In the genomic region with DNA sequence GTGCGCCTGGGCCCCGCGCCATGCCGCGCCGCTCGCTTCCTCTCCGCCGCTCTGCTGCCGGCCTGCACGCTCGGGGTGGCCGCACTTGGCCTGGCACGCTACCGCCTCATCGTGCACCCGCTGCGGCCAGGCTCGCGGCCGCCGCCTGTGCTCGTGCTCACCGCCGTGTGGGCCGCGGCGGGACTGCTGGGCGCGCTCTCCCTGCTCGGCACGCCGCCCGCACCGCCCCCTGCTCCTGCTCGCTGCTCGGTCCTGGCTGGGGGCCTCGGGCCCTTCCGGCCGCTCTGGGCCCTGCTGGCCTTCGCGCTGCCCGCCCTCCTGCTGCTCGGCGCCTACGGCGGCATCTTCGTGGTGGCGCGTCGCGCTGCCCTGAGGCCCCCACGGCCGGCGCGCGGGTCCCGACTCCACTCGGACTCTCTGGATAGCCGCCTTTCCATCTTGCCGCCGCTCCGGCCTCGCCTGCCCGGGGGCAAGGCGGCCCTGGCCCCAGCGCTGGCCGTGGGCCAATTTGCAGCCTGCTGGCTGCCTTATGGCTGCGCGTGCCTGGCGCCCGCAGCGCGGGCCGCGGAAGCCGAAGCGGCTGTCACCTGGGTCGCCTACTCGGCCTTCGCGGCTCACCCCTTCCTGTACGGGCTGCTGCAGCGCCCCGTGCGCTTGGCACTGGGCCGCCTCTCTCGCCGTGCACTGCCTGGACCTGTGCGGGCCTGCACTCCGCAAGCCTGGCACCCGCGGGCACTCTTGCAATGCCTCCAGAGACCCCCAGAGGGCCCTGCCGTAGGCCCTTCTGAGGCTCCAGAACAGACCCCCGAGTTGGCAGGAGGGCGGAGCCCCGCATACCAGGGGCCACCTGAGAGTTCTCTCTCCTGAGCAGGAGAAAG, we compare ENCODE assay signal across 1 cellular context.
TF ChIP-seq lines count a peak whose summit lies in the region.

No MANE protein-coding gene starts in this region.

TF ChIP-seq in IMR-90, 13 proteins besides CTCF, POLR2A, EP300 and RAD21 (continued from another document):
- no peak for TF ChIP-seq RCOR1 (IDR thresholded peaks at IDR 0.05; ENCODE audit: insufficient replicate concordance, low read length)
- no peak for TF ChIP-seq NFE2L2 (IDR thresholded peaks at IDR 0.05; ENCODE audit: low read depth, low read length)
- TF ChIP-seq MXI1 (IDR thresholded peaks at IDR 0.05; ENCODE audit: borderline replicate concordance, low read depth, low read length), result no peak
- TF ChIP-seq, protein P1, sequence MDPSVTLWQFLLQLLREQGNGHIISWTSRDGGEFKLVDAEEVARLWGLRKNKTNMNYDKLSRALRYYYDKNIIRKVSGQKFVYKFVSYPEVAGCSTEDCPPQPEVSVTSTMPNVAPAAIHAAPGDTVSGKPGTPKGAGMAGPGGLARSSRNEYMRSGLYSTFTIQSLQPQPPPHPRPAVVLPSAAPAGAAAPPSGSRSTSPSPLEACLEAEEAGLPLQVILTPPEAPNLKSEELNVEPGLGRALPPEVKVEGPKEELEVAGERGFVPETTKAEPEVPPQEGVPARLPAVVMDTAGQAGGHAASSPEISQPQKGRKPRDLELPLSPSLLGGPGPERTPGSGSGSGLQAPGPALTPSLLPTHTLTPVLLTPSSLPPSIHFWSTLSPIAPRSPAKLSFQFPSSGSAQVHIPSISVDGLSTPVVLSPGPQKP (IDR thresholded peaks at IDR 0.05; ENCODE audit: borderline replicate concordance, low read depth, low read length), result no peak
